24 cellular contexts compared by ENCODE assay signal in genomic region chr5:149378241-149378805, GRCh38. TPM values are rescaled to one million over a fixed set of nuclear protein-coding genes. Genes with fewer than 3 reads are reported as not detected.
DNase-seq lines count a peak whose midpoint lies in the region; ATAC-seq and TF ChIP-seq lines count a peak whose summit lies in the region.
"Had no signal": no experiment of that assay in that cellular context is flagged by ENCODE, and none has a peak within 500 bp of the region (broad histone marks: within the 10 kb centered on the region; RNA-seq: fewer than 3 reads in every experiment).

No MANE protein-coding gene starts in this region.

- no peak for ATAC-seq in HG02884 (IDR thresholded peaks at IDR 0.05; ENCODE audit: unreplicated experiment)
- no peak for ATAC-seq in HG03175 (IDR thresholded peaks at IDR 0.05; ENCODE audit: unreplicated experiment)
- ATAC-seq: naive thymus-derived CD8-positive, alpha-beta T cell; upper lobe of right lung had no signal

- no peak overlapping the region for H3K27ac ChIP-seq in SJCRH30
- H3K27ac ChIP-seq in muscle layer of duodenum (ENCODE audit: low read length): peak overlapping the region; percentile 78
- peak overlapping the region; percentile 99 for H3K27ac ChIP-seq in stomach smooth muscle (ENCODE audit: low read length)
- H3K27ac ChIP-seq: upper lobe of right lung had no signal

- no peak overlapping the region for H3K4me3 Mint-ChIP-seq in chondrocyte (ENCODE audit: unreplicated experiment)
- H3K4me3 Mint-ChIP-seq: naive thymus-derived CD8-positive, alpha-beta T cell had no signal

- H3K27me3 ChIP-seq in SJCRH30 (no peaks in the 10 kb centered on the region), muscle layer of duodenum (ENCODE audit: low read depth, low read length) (no peaks in the 10 kb centered on the region), stomach smooth muscle (ENCODE audit: control insufficient read depth in 1 of 2, insufficient read depth in 2 of 2, low read length in 2 of 2) (no peaks in the 10 kb centered on the region)
- H3K27me3 ChIP-seq: upper lobe of right lung had no signal

- H3K36me3 ChIP-seq in SJCRH30 (no peaks in the 10 kb centered on the region), muscle layer of duodenum (ENCODE audit: control insufficient read depth in 1 of 2, insufficient read depth in 2 of 2, low read length in 2 of 2) (no peaks in the 10 kb centered on the region), stomach smooth muscle (ENCODE audit: control insufficient read depth in 2 of 2, insufficient read depth in 2 of 2, low read length in 2 of 2) (no peaks in the 10 kb centered on the region)
- H3K36me3 ChIP-seq: upper lobe of right lung had no signal

- H3K27me3 Mint-ChIP-seq in chondrocyte (ENCODE audit: low read depth): no peaks in the 10 kb centered on the region
- H3K27me3 Mint-ChIP-seq: progenitor cell of endocrine pancreas had no signal

- no peaks in the 10 kb centered on the region for H3K9me3 ChIP-seq in SJCRH30 (replicated peaks)
- no peaks in the 10 kb centered on the region for H3K9me3 ChIP-seq in muscle layer of duodenum (ENCODE audit: control insufficient read depth in 1 of 2, low read length in 2 of 2)
- no peaks in the 10 kb centered on the region for H3K9me3 ChIP-seq in stomach smooth muscle (ENCODE audit: control insufficient read depth in 2 of 2, low read length in 2 of 2)
- H3K9me3 ChIP-seq: upper lobe of right lung had no signal

- DNase-seq in SJCRH30: no peak
- no peak for DNase-seq in chondrocyte (ENCODE audit: low spot score)
- no peak for DNase-seq in inferior parietal cortex (ENCODE audit: extremely low spot score)
- no peak for DNase-seq in activated CD4-positive, CD25-positive, alpha-beta regulatory T cell (lab: John Stamatoyannopoulos, UW)
- DNase-seq: activated CD4-positive, alpha-beta T cell treated with anti-CD3 and anti-CD28 coated beads for 48 hours; dermis blood vessel endothelial cell; DMS79; HCEC 1CT; hypothalamus; kidney; naive thymus-derived CD8-positive, alpha-beta T cell; NCI-H2107; NCI-H510A; small intestine; stimulated activated naive CD4-positive, alpha-beta T cell treated with Interleukin-2 at 50 U/mL for 16 hours had no signal

- peaks cover 5% of the 10 kb centered on the region; the same call in 1 of the 2 replicates for H3K4me1 ChIP-seq in SJCRH30
- peaks cover 16 to 36% of the 10 kb centered on the region in 2 donors for H3K4me1 ChIP-seq in muscle layer of duodenum (ENCODE audit: control insufficient read depth in 1 of 2, insufficient read depth in 2 of 2, low read length in 2 of 2)
- H3K4me1 ChIP-seq in stomach smooth muscle (ENCODE audit: control insufficient read depth, insufficient read depth, low read length): peaks cover 63% of the 10 kb centered on the region

- H3K27ac Mint-ChIP-seq in chondrocyte (ENCODE audit: unreplicated experiment): peak overlapping the region; percentile 53
- H3K27ac Mint-ChIP-seq: activated T-helper 2 cell treated with anti-CD3 and anti-CD28 coated beads, Interferon-gamma antibody, Interleukin-2, Interleukin-4, amounts not matched to agents 10 μg/mL and 5 μg/mL and 100 μg/mL, durations not matched to agents 14 hours and 24 hours and 36 hours; progenitor cell of endocrine pancreas had no signal

- peak overlapping the region; percentile 42 to 75 for H3K9ac ChIP-seq in stomach smooth muscle (ENCODE audit: low read length in 2 of 2)

- TF ChIP-seq CTCF in chondrocyte (IDR thresholded peaks at IDR 0.05): no peak

- peaks cover 52% of the 10 kb centered on the region for H3K4me1 Mint-ChIP-seq in chondrocyte (ENCODE audit: low read depth)

- H3K9me3 Mint-ChIP-seq in chondrocyte (ENCODE audit: low read depth): no peaks in the 10 kb centered on the region
- H3K9me3 Mint-ChIP-seq: activated T-helper 2 cell treated with anti-CD3 and anti-CD28 coated beads, Interferon-gamma antibody, Interleukin-2, Interleukin-4, amounts not matched to agents 10 μg/mL and 5 μg/mL and 100 μg/mL, durations not matched to agents 14 hours and 24 hours and 36 hours; naive thymus-derived CD8-positive, alpha-beta T cell had no signal

- H3K4me3 ChIP-seq in SJCRH30: peak overlapping the region; percentile 39; the same call in 1 of the 2 replicates
- no peak overlapping the region for H3K4me3 ChIP-seq in muscle layer of duodenum (ENCODE audit: low read depth in 1 of 2, low read length in 2 of 2)
- H3K4me3 ChIP-seq in stomach smooth muscle (ENCODE audit: low read length in 2 of 2): peak overlapping the region in 1 of 2 donors; percentile 8
- H3K4me3 ChIP-seq: upper lobe of right lung had no signal

- no peaks in the 10 kb centered on the region for H3K36me3 Mint-ChIP-seq in chondrocyte (ENCODE audit: low read depth)

RNA-seq across cellular contexts. Expression of gene IL17B, which starts 0.8 kb away (rescaled TPM):
- 1.5 and 3.3 TPM in 2 replicates for total RNA-seq in SJCRH30 (2014; rRNA removed; shearing (Covaris generic))
- 1.1 to 4.6 TPM (median 3.4 TPM) in 3 replicates for total RNA-seq in chondrocyte
- total RNA-seq: activated T-helper 2 cell treated with anti-CD3 and anti-CD28 coated beads, Interferon-gamma antibody, Interleukin-2, Interleukin-4, amounts not matched to agents 10 μg/mL and 5 μg/mL and 100 μg/mL, durations not matched to agents 14 hours and 24 hours and 36 hours; dermis blood vessel endothelial cell; frontal cortex; lung microvascular endothelial cell; naive thymus-derived CD8-positive, alpha-beta T cell; progenitor cell of endocrine pancreas; upper lobe of right lung had no signal

RNA-seq across cellular contexts. Expression of gene PCYOX1L, which starts 20.5 kb away (rescaled TPM):
- 2.6 and 3.9 TPM in 2 replicates for total RNA-seq in SJCRH30 (2014; rRNA removed; shearing (Covaris generic))
- 7.1 to 11.1 TPM (median 7.3 TPM) in 3 replicates for total RNA-seq in chondrocyte

RNA-seq across cellular contexts. Expression of gene GRPEL2, which starts 33.0 kb away (rescaled TPM):
- total RNA-seq in SJCRH30 (2014; rRNA removed; shearing (Covaris generic)): 28.3 and 35.4 TPM in 2 replicates
- total RNA-seq in chondrocyte: 13.2 to 27.3 TPM (median 25.5 TPM) in 3 replicates
